Comparison of ENCODE assay signal across 16 cellular contexts in the genomic region with DNA sequence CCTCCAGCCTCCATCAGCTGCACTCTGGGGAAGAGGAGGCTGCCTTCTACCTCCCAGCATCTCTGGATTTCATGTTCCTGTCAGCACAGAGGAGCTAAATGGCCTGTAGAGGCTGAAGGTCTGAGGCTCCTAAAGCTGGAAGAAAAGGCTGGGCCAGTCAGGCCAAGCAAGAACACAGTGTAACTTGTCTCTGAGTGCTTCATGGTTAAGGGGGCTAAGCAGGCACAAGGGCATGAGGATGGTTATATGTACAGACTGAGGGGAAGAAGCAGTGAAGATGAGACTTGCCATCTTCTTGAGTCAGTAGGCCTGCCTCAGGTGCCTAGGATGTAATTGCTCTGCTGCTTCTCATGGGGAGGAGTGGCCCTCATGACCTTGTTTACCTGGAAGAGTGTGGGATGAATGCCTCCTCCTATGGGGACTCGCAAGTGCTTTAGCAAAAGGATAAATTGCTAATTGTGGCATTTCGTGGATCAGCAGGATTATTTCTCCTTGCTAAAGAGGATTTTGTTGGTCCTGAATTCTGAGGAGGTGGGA. TPM values are rescaled to one million over a fixed set of nuclear protein-coding genes. Genes with fewer than 3 reads are reported as not detected.
DNase-seq lines count a peak whose midpoint lies in the region; ATAC-seq and TF ChIP-seq lines count a peak whose summit lies in the region.
"Had no signal": no experiment of that assay in that cellular context is flagged by ENCODE, and none has a peak within 500 bp of the region (broad histone marks: within the 10 kb centered on the region; RNA-seq: fewer than 3 reads in every experiment).

No MANE protein-coding gene starts in this region.

- no peak overlapping the region for H3K14ac ChIP-seq in IMR-90 (replicated peaks; ENCODE audit: low read depth, low read length)
- no peak overlapping the region for H3K14ac ChIP-seq in neuronal stem cell (ENCODE audit: low read length)

- H3K27me3 ChIP-seq in IMR-90 (ENCODE audit: control insufficient read depth, insufficient read depth, low read length): no peaks in the 10 kb centered on the region
- H3K27me3 ChIP-seq in neuronal stem cell (ENCODE audit: control insufficient read depth in 3 of 3, insufficient read depth in 3 of 3, low read depth in 1 of 3, low read length in 3 of 3): no peaks in the 10 kb centered on the region
- no peaks in the 10 kb centered on the region for H3K27me3 ChIP-seq in tibial nerve
- H3K27me3 ChIP-seq: adrenal gland, cardiac muscle cell, dorsolateral prefrontal cortex, uterus had no signal

- H4K5ac ChIP-seq in IMR-90 (ENCODE audit: low read depth, low read length): no peak overlapping the region

- TF ChIP-seq EP300 in tibial nerve (IDR thresholded peaks at IDR 0.05): no peak

- H2BK15ac ChIP-seq in IMR-90 (ENCODE audit: low read depth, low read length) (no peak overlapping the region), neuronal stem cell (ENCODE audit: low read length) (no peak overlapping the region)

- intact Hi-C loops in activated naive CD4-positive, alpha-beta T cell treated with anti-CD3 and anti-CD28 coated beads for 36 hours (cut with micrococcal nuclease): no loop called here
- intact Hi-C loops in IMR-90 (cut with micrococcal nuclease): no loop called here

- H3K23ac ChIP-seq in IMR-90 (ENCODE audit: low read depth, low read length) (no peak overlapping the region), neuronal stem cell (ENCODE audit: low read depth, low read length, poor library complexity) (no peak overlapping the region)

- no peaks in the 10 kb centered on the region for H3K9me3 Mint-ChIP-seq in activated naive CD4-positive, alpha-beta T cell treated with anti-CD3 and anti-CD28 coated beads for 36 hours
- no peaks in the 10 kb centered on the region for H3K9me3 Mint-ChIP-seq in activated naive CD4-positive, alpha-beta T cell treated with anti-CD3 and anti-CD28 coated beads, Interleukin-2, amount 10 ng/mL, durations not matched to agents 7 days and 5 days
- no peaks in the 10 kb centered on the region for H3K9me3 Mint-ChIP-seq in brain

- 80% methylated on average over 1 of the region's 2 CpGs; no CpG with 5 or more reads in 1 of the 2 experiments for WGBS in IMR-90 (ENCODE audit: extremely low coverage in 2 of 2, insufficient read length in 1 of 2), 2 experiments
- no CpG with 5 or more reads among the region's 2 CpGs for WGBS in neuronal stem cell (ENCODE audit: extremely low coverage in 2 of 2, insufficient read length in 2 of 2, insufficient replicate concordance in 1 of 2), 2 donors
- WGBS in tibial nerve, 2 donors: 77 to 79% methylated on average over 2 of the region's 2 CpGs

- CTCF ChIA-PET in activated naive CD4-positive, alpha-beta T cell treated with anti-CD3 and anti-CD28 coated beads for 36 hours (lab: Charles Lee): no interaction called here
- CTCF ChIA-PET in activated naive CD4-positive, alpha-beta T cell treated with anti-CD3 and anti-CD28 coated beads, Interleukin-2, amount 10 ng/mL, durations not matched to agents 7 days and 5 days (lab: Charles Lee): interaction anchor here (1.1 to 1.3 kb wide), 2 partner anchors 11 to 96 kb away, joined by 3 read pairs; no protein-coding TSS in a partner anchor
- CTCF ChIA-PET in IMR-90 (lab: Yijun Ruan, JAX): no interaction called here

- no peak overlapping the region for H2BK120ac ChIP-seq in IMR-90 (ENCODE audit: low read depth, low read length)
- H2BK120ac ChIP-seq in neuronal stem cell (ENCODE audit: low read depth, low read length): no peak overlapping the region

- no peak overlapping the region for H2AK9ac ChIP-seq in IMR-90 (replicated peaks; ENCODE audit: low read depth, low read length, poor library complexity)

- no peak overlapping the region for H3K4me2 ChIP-seq in IMR-90 (ENCODE audit: low read depth, low read length)
- no peak overlapping the region for H3K4me2 ChIP-seq in neuronal stem cell (ENCODE audit: insufficient read depth, low read length, poor library complexity, severe bottlenecking)
- H3K4me2 ChIP-seq: KMS-11 had no signal

- H2AK5ac ChIP-seq in IMR-90 (ENCODE audit: low read depth, low read length) (no peak overlapping the region), neuronal stem cell (ENCODE audit: low read depth, low read length) (no peak overlapping the region)

- H3K36me3 ChIP-seq in IMR-90 (ENCODE audit: control insufficient read depth, insufficient read depth, low read length): peaks cover 2% of the 10 kb centered on the region
- H3K36me3 ChIP-seq in neuronal stem cell (replicated peaks in 1 of 2; ENCODE audit: control insufficient read depth in 2 of 2, insufficient read depth in 2 of 2, low read length in 2 of 2): peaks cover 0 to 6% of the 10 kb centered on the region in 2 donors
- peaks cover 0 to 67% (median 0%) of the 10 kb centered on the region in 3 donors for H3K36me3 ChIP-seq in tibial nerve
- H3K36me3 ChIP-seq: adrenal gland, cardiac muscle cell, uterus had no signal

- no peak overlapping the region for H2AFZ ChIP-seq in IMR-90 (replicated peaks; ENCODE audit: low read length, poor library complexity)
- H2AFZ ChIP-seq in neuronal stem cell (ENCODE audit: low read length): peak overlapping the region; percentile 71

- H3K4me3 ChIP-seq in IMR-90 (ENCODE audit: insufficient read depth, low read depth, low read length): no peak overlapping the region
- H3K4me3 ChIP-seq in neuronal stem cell (ENCODE audit: low read length in 2 of 2): no peak overlapping the region
- no peak overlapping the region for H3K4me3 ChIP-seq in tibial nerve
- H3K4me3 ChIP-seq: adrenal gland, cardiac muscle cell, dorsolateral prefrontal cortex, uterus had no signal

- POLR2A ChIA-PET in IMR-90 (lab: Charles Lee; ENCODE audit: unreplicated experiment): no interaction called here

- TF ChIP-seq POLR2A in IMR-90 (IDR thresholded peaks at IDR 0.05; ENCODE audit: low read depth, low read length) (no peak), tibial nerve (IDR thresholded peaks at IDR 0.05) (no peak)

- no peaks in the 10 kb centered on the region for H3K79me1 ChIP-seq in IMR-90 (ENCODE audit: low read depth in 1 of 2, low read length in 2 of 2)
- no peaks in the 10 kb centered on the region for H3K79me1 ChIP-seq in neuronal stem cell (ENCODE audit: low read depth, low read length)

- no peak for ATAC-seq in IMR-90 (ENCODE audit: low read depth)

- in situ Hi-C loops in IMR-90 (cut with MboI; ENCODE audit: low sequenced_read_pairs): no loop called here

- H3K4me1 ChIP-seq in IMR-90 (ENCODE audit: control insufficient read depth, insufficient read depth, low read length) (no peaks in the 10 kb centered on the region), neuronal stem cell (ENCODE audit: control insufficient read depth in 2 of 2, insufficient read depth in 1 of 2, low read depth in 1 of 2, low read length in 2 of 2) (peaks cover 19 to 20% of the 10 kb centered on the region in 2 donors), tibial nerve (peaks cover 0 to 3% (median 0%) of the 10 kb centered on the region in 4 donors)
- H3K4me1 ChIP-seq: adrenal gland, uterus had no signal

- peak overlapping the region; percentile 33 for H3K27ac Mint-ChIP-seq in activated naive CD4-positive, alpha-beta T cell treated with anti-CD3 and anti-CD28 coated beads for 36 hours
- no peak overlapping the region for H3K27ac Mint-ChIP-seq in activated naive CD4-positive, alpha-beta T cell treated with anti-CD3 and anti-CD28 coated beads, Interleukin-2, amount 10 ng/mL, durations not matched to agents 7 days and 5 days
- peak overlapping the region in 4 of 5 experiments; percentile 36 to 91 (median 72) for H3K27ac Mint-ChIP-seq in brain

- no peak overlapping the region for H3K4me3 Mint-ChIP-seq in activated naive CD4-positive, alpha-beta T cell treated with anti-CD3 and anti-CD28 coated beads for 36 hours
- H3K4me3 Mint-ChIP-seq in activated naive CD4-positive, alpha-beta T cell treated with anti-CD3 and anti-CD28 coated beads, Interleukin-2, amount 10 ng/mL, durations not matched to agents 7 days and 5 days: no peak overlapping the region
- H3K4me3 Mint-ChIP-seq in brain: no peak overlapping the region

- H4K8ac ChIP-seq in IMR-90 (ENCODE audit: low read depth in 2 of 2, low read length in 2 of 2) (no peak overlapping the region), neuronal stem cell (ENCODE audit: low read depth, low read length) (peak overlapping the region; percentile 1)

- no peak overlapping the region for H3K56ac ChIP-seq in IMR-90 (ENCODE audit: extremely low read depth, insufficient read depth, low read length)

- no peak overlapping the region for H3K4ac ChIP-seq in IMR-90 (ENCODE audit: low read depth, low read length)
- H3K4ac ChIP-seq in neuronal stem cell (ENCODE audit: low read length): no peak overlapping the region

- TF ChIP-seq CTCF in IMR-90 (conservative IDR thresholded peaks at IDR 0.05; ENCODE audit: low read depth, low read length) (no peak), brain (conservative IDR thresholded peaks at IDR 0.05) (no peak), tibial nerve (IDR thresholded peaks at IDR 0.05) (no peak)

- H2BK12ac ChIP-seq in neuronal stem cell (ENCODE audit: low read length): no peak overlapping the region

- DNase-seq in activated naive CD4-positive, alpha-beta T cell treated with anti-CD3 and anti-CD28 coated beads for 36 hours: no peak
- DNase-seq in activated naive CD4-positive, alpha-beta T cell treated with anti-CD3 and anti-CD28 coated beads, Interleukin-2, amount 10 ng/mL, durations not matched to agents 7 days and 5 days: no peak
- DNase-seq in IMR-90: no peak
- DNase-seq in neuronal stem cell (ENCODE audit: low spot score): no peak
- no peak for DNase-seq in NAMALWA (ENCODE audit: low spot score)
- no peak for DNase-seq in stimulated activated CD4-positive, alpha-beta T cell treated with anti-CD3 and anti-CD28 coated beads, Interleukin-15, amount 100 ng/mL, for 24 hours
- DNase-seq in tibial nerve (ENCODE audit: low spot score in 2 of 2): no peak
- DNase-seq: adrenal gland, dorsolateral prefrontal cortex, NCI-H1105, occipital lobe, Right ventricle myocardium superior, uterus had no signal

- H3K9me3 ChIP-seq in IMR-90 (ENCODE audit: control insufficient read depth, insufficient read depth, low read length) (no peaks in the 10 kb centered on the region), neuronal stem cell (replicated peaks in 1 of 2; ENCODE audit: control insufficient read depth in 2 of 2, insufficient read depth in 1 of 2, low read depth in 1 of 2, low read length in 2 of 2) (no peaks in the 10 kb centered on the region), tibial nerve (no peaks in the 10 kb centered on the region)
- H3K9me3 ChIP-seq: adrenal gland, uterus had no signal

- H3K9me1 ChIP-seq in IMR-90 (ENCODE audit: insufficient read depth, low read length): peaks cover 5% of the 10 kb centered on the region; the same call in 1 of the 2 replicates

- H2BK20ac ChIP-seq in IMR-90 (ENCODE audit: low read depth, low read length): no peak overlapping the region

- peaks cover 31% of the 10 kb centered on the region for H3K4me1 Mint-ChIP-seq in activated naive CD4-positive, alpha-beta T cell treated with anti-CD3 and anti-CD28 coated beads for 36 hours (ENCODE audit: low read depth)
- H3K4me1 Mint-ChIP-seq in activated naive CD4-positive, alpha-beta T cell treated with anti-CD3 and anti-CD28 coated beads, Interleukin-2, amount 10 ng/mL, durations not matched to agents 7 days and 5 days: peaks cover 26% of the 10 kb centered on the region
- H3K4me1 Mint-ChIP-seq in brain: peaks cover 28% of the 10 kb centered on the region

- no peak for TF ChIP-seq RAD21 in IMR-90 (IDR thresholded peaks at IDR 0.05; ENCODE audit: low read length)

- no peaks in the 10 kb centered on the region for H3K27me3 Mint-ChIP-seq in activated naive CD4-positive, alpha-beta T cell treated with anti-CD3 and anti-CD28 coated beads for 36 hours (ENCODE audit: low read depth)
- no peaks in the 10 kb centered on the region for H3K27me3 Mint-ChIP-seq in activated naive CD4-positive, alpha-beta T cell treated with anti-CD3 and anti-CD28 coated beads, Interleukin-2, amount 10 ng/mL, durations not matched to agents 7 days and 5 days
- H3K27me3 Mint-ChIP-seq in brain: peaks cover 5% of the 10 kb centered on the region

- H3K18ac ChIP-seq in IMR-90 (ENCODE audit: low read depth, low read length): no peak overlapping the region
- no peak overlapping the region for H3K18ac ChIP-seq in neuronal stem cell (ENCODE audit: low read length)

- no peak overlapping the region for H4K91ac ChIP-seq in IMR-90 (ENCODE audit: insufficient read depth, low read depth, low read length)
- peak overlapping the region; percentile 12 for H4K91ac ChIP-seq in neuronal stem cell (ENCODE audit: low read depth, low read length, poor library complexity)

- H2BK5ac ChIP-seq in IMR-90 (ENCODE audit: low read depth, low read length, poor library complexity, severe bottlenecking): no peak overlapping the region
- no peak overlapping the region for H2BK5ac ChIP-seq in neuronal stem cell (ENCODE audit: low read length)

- dilution Hi-C loops in IMR-90 (cut with HindIII; ENCODE audit: low sequenced_read_pairs, unreplicated experiment): no loop called here

- no peak overlapping the region for H3K27ac ChIP-seq in IMR-90 (ENCODE audit: insufficient read depth, low read length)
- peak overlapping the region; percentile 61 for H3K27ac ChIP-seq in neuronal stem cell (replicated peaks; ENCODE audit: low read length)
- H3K27ac ChIP-seq in tibial nerve: no peak overlapping the region
- H3K27ac ChIP-seq: cardiac muscle cell, KMS-11, uterus had no signal

- no peaks in the 10 kb centered on the region for H4K20me1 ChIP-seq in IMR-90 (ENCODE audit: insufficient read depth, low read length)

- H3K9ac ChIP-seq in IMR-90 (ENCODE audit: low read depth, low read length) (no peak overlapping the region), neuronal stem cell (ENCODE audit: low read depth, low read length, poor library complexity) (peak overlapping the region; percentile 52)
- H3K9ac ChIP-seq: KMS-11 had no signal

- BruUV-seq in IMR-90 (replicated peaks; lab: Mats Ljungman, UMichigan): TSS peak; percentile 39

- H3K36me3 Mint-ChIP-seq in activated naive CD4-positive, alpha-beta T cell treated with anti-CD3 and anti-CD28 coated beads for 36 hours (ENCODE audit: low read depth): peaks cover 26% of the 10 kb centered on the region
- peaks cover 62% of the 10 kb centered on the region for H3K36me3 Mint-ChIP-seq in activated naive CD4-positive, alpha-beta T cell treated with anti-CD3 and anti-CD28 coated beads, Interleukin-2, amount 10 ng/mL, durations not matched to agents 7 days and 5 days
- no peaks in the 10 kb centered on the region for H3K36me3 Mint-ChIP-seq in brain

RNA-seq across cellular contexts. Expression of a gene that starts 8.7 kb away (rescaled TPM):
- total RNA-seq in activated naive CD4-positive, alpha-beta T cell treated with anti-CD3 and anti-CD28 coated beads for 36 hours: 10 to 100 TPM; 62.1 to 63.5 TPM
- total RNA-seq in IMR-90 (2012; rRNA removed): 25.6 and 38.9 TPM in 2 replicates
- 23.1 and 26.1 TPM in 2 replicates for polyA plus RNA-seq in IMR-90 (2012; rRNA removed)
- polyA plus RNA-seq in IMR-90 (2012; cell fraction: cytosol; rRNA removed): 8.2 and 8.4 TPM in 2 replicates
- polyA plus RNA-seq in IMR-90 (2012; cell fraction: nucleus; rRNA removed; ENCODE audit: low replicate concordance): 3.0 and 16.9 TPM in 2 replicates
- 29.4 TPM for polyA plus RNA-seq in brain (ENCODE audit: insufficient read depth, low read depth, low replicate concordance)
- 21.7 TPM for polyA plus RNA-seq in neuronal stem cell (2013, experiment 1 of 2)
- 21.8 TPM for polyA plus RNA-seq in neuronal stem cell (2013, experiment 2 of 2)
- total RNA-seq in tibial nerve: 10 to 100 TPM; 33.9 to 37.7 (median 37.4) TPM

RNA-seq across cellular contexts. Expression of a gene that starts 25.5 kb away (rescaled TPM):
- total RNA-seq in activated naive CD4-positive, alpha-beta T cell treated with anti-CD3 and anti-CD28 coated beads for 36 hours: 100 to 1,000 TPM; 289 to 295 TPM
- 36.1 and 37.6 TPM in 2 replicates for total RNA-seq in IMR-90 (2012; rRNA removed)
- polyA plus RNA-seq in IMR-90 (2012; rRNA removed): 55.6 and 56.9 TPM in 2 replicates
- 52.9 and 59.9 TPM in 2 replicates for polyA plus RNA-seq in IMR-90 (2012; cell fraction: cytosol; rRNA removed)
- 37.1 and 52.4 TPM in 2 replicates for polyA plus RNA-seq in IMR-90 (2012; cell fraction: nucleus; rRNA removed; ENCODE audit: low replicate concordance)
- polyA plus RNA-seq in brain (ENCODE audit: insufficient read depth, low read depth, low replicate concordance): 109 TPM
- polyA plus RNA-seq in neuronal stem cell (2013, experiment 1 of 2): 24.6 TPM
- 23.4 TPM for polyA plus RNA-seq in neuronal stem cell (2013, experiment 2 of 2)
- total RNA-seq in tibial nerve: 10 to 100 TPM; 31.2 to 61.6 (median 44.3) TPM

RNA-seq across cellular contexts. Expression of a gene that starts 58.2 kb away (rescaled TPM):
- 10 to 100 TPM; 60.8 to 64.4 TPM for total RNA-seq in activated naive CD4-positive, alpha-beta T cell treated with anti-CD3 and anti-CD28 coated beads for 36 hours
- total RNA-seq in IMR-90 (2012; rRNA removed): 27.1 and 35.6 TPM in 2 replicates
- 32.3 and 43.5 TPM in 2 replicates for polyA plus RNA-seq in IMR-90 (2012; rRNA removed)
- 11.1 and 19.2 TPM in 2 replicates for polyA plus RNA-seq in IMR-90 (2012; cell fraction: cytosol; rRNA removed)
- 15.6 and 45.3 TPM in 2 replicates for polyA plus RNA-seq in IMR-90 (2012; cell fraction: nucleus; rRNA removed; ENCODE audit: low replicate concordance)
- polyA plus RNA-seq in brain (ENCODE audit: insufficient read depth, low read depth, low replicate concordance): 28.9 TPM
- 22.3 TPM for polyA plus RNA-seq in neuronal stem cell (2013, experiment 1 of 2)
- polyA plus RNA-seq in neuronal stem cell (2013, experiment 2 of 2): 23.1 TPM
- total RNA-seq in tibial nerve: 10 to 100 TPM; 33.9 to 56.6 (median 45.7) TPM
